ENCODE assay signal across 1 cellular context in the genomic region with DNA sequence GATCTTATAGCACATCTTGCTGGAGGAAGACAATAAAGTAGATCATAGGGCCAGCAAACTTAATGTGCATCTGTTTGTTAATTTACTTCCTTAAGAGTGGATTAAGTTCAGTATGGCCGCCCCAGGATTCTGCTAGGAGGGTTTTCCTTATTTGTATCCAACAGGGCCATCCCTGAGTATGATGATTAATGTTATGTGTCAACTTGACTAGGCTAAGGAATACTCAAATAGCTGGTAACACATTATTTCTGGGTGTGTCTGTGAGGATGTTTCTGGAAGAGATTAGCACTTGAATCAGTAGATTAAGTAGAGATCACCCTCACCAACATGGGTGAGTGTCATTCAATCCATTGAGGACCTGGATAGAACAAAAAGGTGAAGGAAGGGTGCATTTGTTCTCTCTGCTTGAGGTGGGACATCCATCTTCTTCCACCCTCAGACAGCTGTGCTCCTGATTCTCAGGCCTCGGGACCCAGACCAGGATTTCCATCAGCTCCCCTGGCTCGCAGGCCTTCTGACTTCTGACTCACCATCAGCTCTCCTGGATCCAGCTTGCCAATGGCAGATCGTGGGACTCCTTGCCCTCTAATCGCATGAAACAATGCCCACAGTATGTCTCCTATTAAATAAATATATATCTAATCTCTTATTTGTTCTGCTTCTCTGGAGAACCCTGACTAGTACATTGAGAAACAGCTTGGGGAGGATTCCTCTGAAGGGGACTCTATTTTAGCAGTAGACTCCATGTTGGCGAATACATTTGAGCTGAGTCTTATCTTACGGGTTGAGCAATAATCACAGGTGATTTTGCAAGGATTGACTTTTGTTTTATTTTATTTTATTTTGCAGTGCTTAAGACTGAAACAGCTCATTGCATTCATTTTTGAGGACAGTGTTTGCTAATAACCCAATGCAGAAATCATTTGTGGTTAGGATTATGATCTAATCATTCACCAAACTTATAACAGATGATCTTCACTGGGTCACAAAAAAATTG.
TF ChIP-seq lines count a peak whose summit lies in the region.

No MANE protein-coding gene starts in this region.

TF ChIP-seq in WTC11, 78 proteins besides CTCF, POLR2A, EP300 and RAD21 (continued from another document):
- no peak for TF ChIP-seq NFE2L1 (CRISPR knock-in tag; IDR thresholded peaks at IDR 0.05)
- TF ChIP-seq, protein P1, sequence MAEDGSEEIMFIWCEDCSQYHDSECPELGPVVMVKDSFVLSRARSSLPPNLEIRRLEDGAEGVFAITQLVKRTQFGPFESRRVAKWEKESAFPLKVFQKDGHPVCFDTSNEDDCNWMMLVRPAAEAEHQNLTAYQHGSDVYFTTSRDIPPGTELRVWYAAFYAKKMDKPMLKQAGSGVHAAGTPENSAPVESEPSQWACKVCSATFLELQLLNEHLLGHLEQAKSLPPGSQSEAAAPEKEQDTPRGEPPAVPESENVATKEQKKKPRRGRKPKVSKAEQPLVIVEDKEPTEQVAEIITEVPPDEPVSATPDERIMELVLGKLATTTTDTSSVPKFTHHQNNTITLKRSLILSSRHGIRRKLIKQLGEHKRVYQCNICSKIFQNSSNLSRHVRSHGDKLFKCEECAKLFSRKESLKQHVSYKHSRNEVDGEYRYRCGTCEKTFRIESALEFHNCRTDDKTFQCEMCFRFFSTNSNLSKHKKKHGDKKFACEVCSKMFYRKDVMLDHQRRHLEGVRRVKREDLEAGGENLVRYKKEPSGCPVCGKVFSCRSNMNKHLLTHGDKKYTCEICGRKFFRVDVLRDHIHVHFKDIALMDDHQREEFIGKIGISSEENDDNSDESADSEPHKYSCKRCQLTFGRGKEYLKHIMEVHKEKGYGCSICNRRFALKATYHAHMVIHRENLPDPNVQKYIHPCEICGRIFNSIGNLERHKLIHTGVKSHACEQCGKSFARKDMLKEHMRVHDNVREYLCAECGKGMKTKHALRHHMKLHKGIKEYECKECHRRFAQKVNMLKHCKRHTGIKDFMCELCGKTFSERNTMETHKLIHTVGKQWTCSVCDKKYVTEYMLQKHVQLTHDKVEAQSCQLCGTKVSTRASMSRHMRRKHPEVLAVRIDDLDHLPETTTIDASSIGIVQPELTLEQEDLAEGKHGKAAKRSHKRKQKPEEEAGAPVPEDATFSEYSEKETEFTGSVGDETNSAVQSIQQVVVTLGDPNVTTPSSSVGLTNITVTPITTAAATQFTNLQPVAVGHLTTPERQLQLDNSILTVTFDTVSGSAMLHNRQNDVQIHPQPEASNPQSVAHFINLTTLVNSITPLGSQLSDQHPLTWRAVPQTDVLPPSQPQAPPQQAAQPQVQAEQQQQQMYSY (CRISPR knock-in tag; IDR thresholded peaks at IDR 0.05) = peak; percentile 56
